In genomic region chr12:107818984-107819383, GRCh38 we compare ENCODE assay signal across 20 cellular contexts. TPM values are rescaled to one million over a fixed set of nuclear protein-coding genes. Genes with fewer than 3 reads are reported as not detected.
DNase-seq lines count a peak whose midpoint lies in the region; ATAC-seq and TF ChIP-seq lines count a peak whose summit lies in the region.
"Had no signal": no experiment of that assay in that cellular context is flagged by ENCODE, and none has a peak within 500 bp of the region (broad histone marks: within the 10 kb centered on the region; RNA-seq: fewer than 3 reads in every experiment).

No MANE protein-coding gene starts in this region.

- H3K4me1 Mint-ChIP-seq in activated CD8-positive, alpha-beta T cell treated with anti-CD3 and anti-CD28 coated beads, Interleukin-2, amount 10 ng/mL, durations not matched to agents 7 days and 5 days (ENCODE audit: low read depth) = no peaks in the 10 kb centered on the region
- H3K4me1 Mint-ChIP-seq in progenitor cell of endocrine pancreas (ENCODE audit: low read depth) = no peaks in the 10 kb centered on the region

- DNase-seq in Ammon's horn (ENCODE audit: low spot score) (peak; percentile 44), choroid plexus epithelial cell (ENCODE audit: low read depth) (peak; percentile 24), myocyte (ENCODE audit: low read depth) (peak; percentile 45), NCI-H510A (lab: John Stamatoyannopoulos, UW) (no peak), left lung (no peak), progenitor cell of endocrine pancreas (ENCODE audit: low spot score, unreplicated experiment) (no peak)
- DNase-seq in activated CD8-positive, alpha-beta T cell treated with anti-CD3 and anti-CD28 coated beads, Interleukin-2, amount 10 ng/mL, durations not matched to agents 7 days and 5 days = no peak
- DNase-seq: activated B cell treated with CpG ODN at 0.5 μM for 24 hours; C1 segment of cervical spinal cord; NCI-H146; NCI-H524; stimulated activated CD4-positive, alpha-beta T cell treated with anti-CD3 and anti-CD28 coated beads, Interleukin-15, amount 100 ng/mL, for 24 hours; SW 1271 had no signal

- H3K4me1 ChIP-seq in Loucy (ENCODE audit: insufficient read depth, low read length, poor library complexity, severe bottlenecking) = peaks cover 12% of the 10 kb centered on the region
- H3K4me1 ChIP-seq in left lung = no peaks in the 10 kb centered on the region
- H3K4me1 ChIP-seq: esophagus muscularis mucosa, parathyroid adenoma had no signal

- no peak overlapping the region for H2AFZ ChIP-seq in Loucy (ENCODE audit: low read length)
- H2AFZ ChIP-seq: parathyroid adenoma had no signal

- no peaks in the 10 kb centered on the region for H3K79me2 ChIP-seq in Loucy (ENCODE audit: insufficient read depth, low read length)
- H3K79me2 ChIP-seq: parathyroid adenoma had no signal

- CTCF ChIA-PET in activated CD8-positive, alpha-beta T cell treated with anti-CD3 and anti-CD28 coated beads, Interleukin-2, amount 10 ng/mL, durations not matched to agents 7 days and 5 days (lab: Charles Lee) = no interaction called here

- no peak for TF ChIP-seq CTCF in Loucy (conservative IDR thresholded peaks at IDR 0.05; ENCODE audit: low read length)
- no peak for TF ChIP-seq CTCF in choroid plexus epithelial cell (conservative IDR thresholded peaks at IDR 0.05; ENCODE audit: low read depth, low read length)
- TF ChIP-seq CTCF in left lung (IDR thresholded peaks at IDR 0.05) = no peak
- no peak for TF ChIP-seq CTCF in progenitor cell of endocrine pancreas (IDR thresholded peaks at IDR 0.05; ENCODE audit: unreplicated experiment)

- H3K9me3 ChIP-seq in Loucy (ENCODE audit: insufficient read depth, low read depth, low read length) (peaks cover 5% of the 10 kb centered on the region; the same call in 1 of the 2 replicates), left lung (peaks cover 0 to 27% of the 10 kb centered on the region in 2 donors)

- intact Hi-C loops in left lung (cut with DNase I) = no loop called here

- H3K27me3 Mint-ChIP-seq in activated CD8-positive, alpha-beta T cell treated with anti-CD3 and anti-CD28 coated beads, Interleukin-2, amount 10 ng/mL, durations not matched to agents 7 days and 5 days (ENCODE audit: low read depth) = peaks cover 5% of the 10 kb centered on the region
- peaks cover 5% of the 10 kb centered on the region for H3K27me3 Mint-ChIP-seq in progenitor cell of endocrine pancreas

- ATAC-seq in activated CD8-positive, alpha-beta T cell treated with anti-CD3 and anti-CD28 coated beads, Interleukin-2, amount 10 ng/mL, durations not matched to agents 7 days and 5 days = no peak
- no peak for ATAC-seq in left lung
- ATAC-seq: K562 had no signal

- peaks cover 14% of the 10 kb centered on the region for H3K9me3 Mint-ChIP-seq in activated CD8-positive, alpha-beta T cell treated with anti-CD3 and anti-CD28 coated beads, Interleukin-2, amount 10 ng/mL, durations not matched to agents 7 days and 5 days (ENCODE audit: insufficient read depth)
- peaks cover 9% of the 10 kb centered on the region for H3K9me3 Mint-ChIP-seq in progenitor cell of endocrine pancreas (ENCODE audit: low read depth)

- no peaks in the 10 kb centered on the region for H4K20me1 ChIP-seq in Loucy (ENCODE audit: insufficient read depth, low read length, poor library complexity, severe bottlenecking)

- H3K27me3 ChIP-seq in Loucy (ENCODE audit: insufficient read depth, low read length, poor library complexity, severe bottlenecking) (no peaks in the 10 kb centered on the region), left lung (peaks cover 0 to 20% of the 10 kb centered on the region in 2 donors)

- H3F3A ChIP-seq in Loucy (ENCODE audit: low read depth) = no peaks in the 10 kb centered on the region

- no peaks in the 10 kb centered on the region for H3K36me3 Mint-ChIP-seq in activated CD8-positive, alpha-beta T cell treated with anti-CD3 and anti-CD28 coated beads, Interleukin-2, amount 10 ng/mL, durations not matched to agents 7 days and 5 days (ENCODE audit: low read depth)
- H3K36me3 Mint-ChIP-seq in progenitor cell of endocrine pancreas (ENCODE audit: insufficient read depth) = no peaks in the 10 kb centered on the region

- H3K36me3 ChIP-seq in Loucy (ENCODE audit: insufficient read depth, low read length) (no peaks in the 10 kb centered on the region), left lung (no peaks in the 10 kb centered on the region)
- H3K36me3 ChIP-seq: esophagus muscularis mucosa had no signal

- POLR2A ChIA-PET in activated CD8-positive, alpha-beta T cell treated with anti-CD3 and anti-CD28 coated beads, Interleukin-2, amount 10 ng/mL, durations not matched to agents 7 days and 5 days (lab: Charles Lee) = no interaction called here

- H3K27ac ChIP-seq in left lung = no peak overlapping the region
- H3K27ac ChIP-seq: esophagus muscularis mucosa, parathyroid adenoma had no signal

- H3K9ac ChIP-seq in Loucy (ENCODE audit: low read depth, low read length, poor library complexity, severe bottlenecking) = peak overlapping the region; percentile 58
- H3K9ac ChIP-seq: parathyroid adenoma had no signal

- H3K27ac Mint-ChIP-seq in activated CD8-positive, alpha-beta T cell treated with anti-CD3 and anti-CD28 coated beads, Interleukin-2, amount 10 ng/mL, durations not matched to agents 7 days and 5 days = no peak overlapping the region
- no peak overlapping the region for H3K27ac Mint-ChIP-seq in progenitor cell of endocrine pancreas
- H3K27ac Mint-ChIP-seq: activated B cell treated with CpG ODN at 0.5 μM for 24 hours; activated naive CD8-positive, alpha-beta T cell had no signal

- H3K4me3 ChIP-seq in Loucy (ENCODE audit: low read length, poor library complexity, severe bottlenecking) (peak overlapping the region; percentile 23), choroid plexus epithelial cell (ENCODE audit: low read depth, low read length) (no peak overlapping the region), left lung (no peak overlapping the region)
- H3K4me3 ChIP-seq: esophagus muscularis mucosa, K562 had no signal

- no peaks in the 10 kb centered on the region for H3K9me2 ChIP-seq in Loucy (replicated peaks; ENCODE audit: low read depth, low read length)

- no peak overlapping the region for H3K4me3 Mint-ChIP-seq in activated CD8-positive, alpha-beta T cell treated with anti-CD3 and anti-CD28 coated beads, Interleukin-2, amount 10 ng/mL, durations not matched to agents 7 days and 5 days
- H3K4me3 Mint-ChIP-seq in progenitor cell of endocrine pancreas (ENCODE audit: low read depth) = no peak overlapping the region
- H3K4me3 Mint-ChIP-seq: activated B cell treated with CpG ODN at 0.5 μM for 24 hours; activated naive CD8-positive, alpha-beta T cell had no signal

- peak overlapping the region; percentile 61 for H3K4me2 ChIP-seq in Loucy (ENCODE audit: low read depth, low read length, poor library complexity, severe bottlenecking)

RNA-seq across cellular contexts. Expression of gene ASCL4, which starts 44.5 kb away (rescaled TPM):
- total RNA-seq in myocyte (not detected in 2 replicates), left lung (not detected), progenitor cell of endocrine pancreas (0.13 TPM in 1 of 2 replicates, not detected in the other)
- not detected for polyA plus RNA-seq in myocyte (2012)
- total RNA-seq in activated CD8-positive, alpha-beta T cell treated with anti-CD3 and anti-CD28 coated beads, Interleukin-2, amount 10 ng/mL, durations not matched to agents 7 days and 5 days = not detected
- total RNA-seq: activated B cell treated with CpG ODN at 0.5 μM for 24 hours, esophagus muscularis mucosa, K562, mesenteric fat pad, temporal lobe had no signal
- polyA plus RNA-seq: K562 had no signal

RNA-seq across cellular contexts. Expression of gene PRDM4, which starts 58.0 kb away (rescaled TPM):
- 24.1 and 28.3 TPM in 2 replicates for total RNA-seq in myocyte
- polyA plus RNA-seq in myocyte (2012) = 14.1 TPM
- total RNA-seq in activated CD8-positive, alpha-beta T cell treated with anti-CD3 and anti-CD28 coated beads, Interleukin-2, amount 10 ng/mL, durations not matched to agents 7 days and 5 days = 10 to 100 TPM; 24.1 to 24.9 TPM
- total RNA-seq in left lung = 10 to 100 TPM; 16.1 to 25.2 TPM
- total RNA-seq in progenitor cell of endocrine pancreas = 30.5 and 34.0 TPM in 2 replicates

Comparison
In these comparisons a context has a peak if more than half of its experiments do, and no peak if none do; other contexts are left out.
1. DNase-seq: peak in Ammon's horn (single experiment), choroid plexus epithelial cell (single experiment) and myocyte (single experiment); none in activated CD8-positive, alpha-beta T cell treated with anti-CD3 and anti-CD28 coated beads, Interleukin-2, amount 10 ng/mL, durations not matched to agents 7 days and 5 days (single experiment), NCI-H510A (single experiment), left lung (0 of 2) and progenitor cell of endocrine pancreas (single experiment).